Comparison of ENCODE assay signal across 9 cellular contexts in the genomic region with DNA sequence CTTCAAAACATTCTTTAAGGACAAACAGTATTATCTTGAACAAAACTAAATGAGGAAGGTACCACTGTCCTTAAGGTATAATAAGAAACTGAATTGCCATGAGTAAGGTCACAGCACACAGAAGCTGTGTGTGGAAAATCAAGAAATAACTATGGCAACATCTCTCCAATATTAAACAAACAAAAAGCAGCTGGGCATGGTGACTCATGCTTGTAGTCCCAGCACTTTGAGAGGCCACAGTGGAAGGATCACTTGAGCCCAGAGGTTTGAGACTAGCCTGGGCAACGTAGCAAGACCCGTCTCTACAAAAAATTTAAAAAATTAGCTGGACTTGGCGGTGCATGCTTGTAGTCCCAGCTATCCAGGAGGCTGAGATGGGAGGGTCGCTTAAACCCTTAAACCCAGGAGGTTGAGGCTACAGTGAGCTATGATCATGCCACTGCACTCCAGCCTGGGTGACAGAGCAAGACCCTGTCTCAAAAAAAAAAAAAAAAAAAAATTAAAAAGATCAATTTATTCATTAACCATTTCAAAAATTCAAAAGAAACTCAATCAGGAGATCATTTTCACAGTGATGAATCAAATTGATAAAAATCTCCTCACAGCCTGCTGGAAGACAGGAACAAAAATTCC.
DNase-seq lines count a peak whose midpoint lies in the region; ATAC-seq and TF ChIP-seq lines count a peak whose summit lies in the region.
"Had no signal": no experiment of that assay in that cellular context is flagged by ENCODE, and none has a peak within 500 bp of the region (broad histone marks: within the 10 kb centered on the region; RNA-seq: fewer than 3 reads in every experiment).

No MANE protein-coding gene starts in this region.

- no peaks in the 10 kb centered on the region for H3K36me3 Mint-ChIP-seq in mesothelial cell of epicardium

- no peaks in the 10 kb centered on the region for H3K9me3 ChIP-seq in Karpas-422 (ENCODE audit: low read length)

- H3K79me2 ChIP-seq in Karpas-422 (ENCODE audit: low read length) = no peaks in the 10 kb centered on the region

- intact Hi-C loops in head of caudate nucleus (cut with DNase I) = no loop called here

- in situ Hi-C loops in Caki2 (cut with HindIII; ENCODE audit: low pct_unique_long_range_greater_than_20kb, low sequenced_read_pairs) = no loop called here

- ATAC-seq in HG03095 (IDR thresholded peaks at IDR 0.05; ENCODE audit: unreplicated experiment) (no peak), GM19397 (IDR thresholded peaks at IDR 0.05; ENCODE audit: unreplicated experiment) (no peak)

- no peaks in the 10 kb centered on the region for H3K9me2 ChIP-seq in Karpas-422 (replicated peaks; ENCODE audit: insufficient read depth, low read length)

- peak overlapping the region; percentile 73 for H3K27ac Mint-ChIP-seq in mesothelial cell of epicardium

- no peaks in the 10 kb centered on the region for H3K27me3 Mint-ChIP-seq in mesothelial cell of epicardium (ENCODE audit: low read depth)

- H3K4me2 ChIP-seq in Karpas-422 (ENCODE audit: low read depth, low read length, poor library complexity, severe bottlenecking) = no peak overlapping the region

- no peak overlapping the region for H3K9ac ChIP-seq in Karpas-422 (ENCODE audit: low read length)

- TF ChIP-seq CTCF in mesothelial cell of epicardium (IDR thresholded peaks at IDR 0.05; ENCODE audit: unreplicated experiment) = no peak

- H3K4me1 Mint-ChIP-seq in mesothelial cell of epicardium = peaks cover 22% of the 10 kb centered on the region

- H3K27me3 ChIP-seq in Karpas-422 (ENCODE audit: low read length) = no peaks in the 10 kb centered on the region

- no peak overlapping the region for H3K27ac ChIP-seq in Karpas-422 (ENCODE audit: low read length)

- H3K36me3 ChIP-seq in Karpas-422 (ENCODE audit: insufficient read depth, low read length) = no peaks in the 10 kb centered on the region

- no peaks in the 10 kb centered on the region for H4K20me1 ChIP-seq in Karpas-422 (ENCODE audit: insufficient read depth, low read depth, low read length)

- DNase-seq in Caki2 (ENCODE audit: low read depth) (peak; percentile 96), NCI-H226 (peak; percentile 55), dermis blood vessel endothelial cell (peak; percentile 97), mesothelial cell of epicardium (ENCODE audit: low spot score in 2 of 2, unreplicated experiment in 2 of 2) (no peak), Karpas-422 (no peak), head of caudate nucleus (no peak)
- DNase-seq: NCI-H2171 treated with DMSO at 0.1 percent for 48 hours had no signal

- no peaks in the 10 kb centered on the region for H3K4me1 ChIP-seq in Karpas-422 (ENCODE audit: low read length)

- no peak overlapping the region for H3K4me3 Mint-ChIP-seq in mesothelial cell of epicardium

- H2AFZ ChIP-seq in Karpas-422 (ENCODE audit: low read length) = no peak overlapping the region

- H3K4me3 ChIP-seq in Karpas-422 (ENCODE audit: low read length) = no peak overlapping the region

- H3K9me3 Mint-ChIP-seq in mesothelial cell of epicardium = no peaks in the 10 kb centered on the region

Comparison
In these comparisons a context has a peak if more than half of its experiments do, and no peak if none do; other contexts are left out.
1. DNase-seq: peak in Caki2 (single experiment), NCI-H226 (single experiment) and dermis blood vessel endothelial cell (single experiment); none in mesothelial cell of epicardium (0 of 2), Karpas-422 (single experiment) and head of caudate nucleus (0 of 42).